In genomic region chr2:101961287-101962242, GRCh38 we compare ENCODE assay signal across 1 cellular context.
A peak's percentile ranks its signal among the peaks of the same experiment; 100 is the strongest.
TF ChIP-seq lines count a peak whose summit lies in the region.

No MANE protein-coding gene starts in this region.

TF ChIP-seq in HepG2, 621 proteins besides CTCF, POLR2A, EP300 and RAD21 (continued from another document and continues in another):
- TF ChIP-seq, protein P1, sequence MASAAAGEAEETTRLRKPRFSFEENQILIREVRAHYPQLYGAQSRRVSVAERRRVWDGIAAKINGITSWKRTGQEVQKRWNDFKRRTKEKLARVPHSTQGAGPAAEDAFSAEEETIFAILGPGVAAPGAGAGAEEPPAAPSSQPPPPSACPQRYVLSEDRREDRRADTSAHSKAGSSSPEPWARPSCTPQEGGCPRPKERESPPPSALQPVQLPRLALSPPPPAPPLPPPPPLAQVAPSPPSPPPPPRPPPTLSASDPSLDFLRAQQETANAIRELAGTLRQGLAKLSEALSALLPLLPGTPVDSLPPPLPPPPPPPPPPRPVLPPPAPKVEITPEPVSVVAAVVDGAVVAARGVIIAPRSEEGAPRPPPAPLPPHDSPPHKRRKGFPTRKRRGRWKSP (CRISPR knock-in tag; IDR thresholded peaks at IDR 0.05): peak; percentile 69; the same call in 1 of the 2 replicates
- TF ChIP-seq ZNF709 (CRISPR knock-in tag; IDR thresholded peaks at IDR 0.05): peak; percentile 71; the same call in 1 of the 2 replicates
- TF ChIP-seq CCAR2 (optimal IDR thresholded peaks at IDR 0.05; ENCODE audit: low read depth, low read length): no peak
- no peak for TF ChIP-seq ATM (IDR thresholded peaks at IDR 0.05; ENCODE audit: borderline replicate concordance)
- no peak for TF ChIP-seq ZFP82 (CRISPR knock-in tag; IDR thresholded peaks at IDR 0.05; ENCODE audit: borderline replicate concordance)
- TF ChIP-seq ZNF746 (CRISPR knock-in tag; IDR thresholded peaks at IDR 0.05): peak; percentile 50; the same call in 1 of the 2 replicates
- TF ChIP-seq, protein P2, sequence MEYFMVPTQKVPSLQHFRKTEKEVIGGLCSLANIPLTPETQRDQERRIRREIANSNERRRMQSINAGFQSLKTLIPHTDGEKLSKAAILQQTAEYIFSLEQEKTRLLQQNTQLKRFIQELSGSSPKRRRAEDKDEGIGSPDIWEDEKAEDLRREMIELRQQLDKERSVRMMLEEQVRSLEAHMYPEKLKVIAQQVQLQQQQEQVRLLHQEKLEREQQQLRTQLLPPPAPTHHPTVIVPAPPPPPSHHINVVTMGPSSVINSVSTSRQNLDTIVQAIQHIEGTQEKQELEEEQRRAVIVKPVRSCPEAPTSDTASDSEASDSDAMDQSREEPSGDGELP (IDR thresholded peaks at IDR 0.05; ENCODE audit: borderline replicate concordance, low read depth): peak; percentile 87
- TF ChIP-seq TRIM24 (CRISPR knock-in tag; IDR thresholded peaks at IDR 0.05): peak; percentile 78; the same call in 1 of the 2 replicates
- TF ChIP-seq ZSCAN21 (CRISPR knock-in tag; IDR thresholded peaks at IDR 0.05; ENCODE audit: borderline replicate concordance): peak; percentile 10; the same call in 1 of the 2 replicates
- TF ChIP-seq MNT (IDR thresholded peaks at IDR 0.05): peak; percentile 57
- TF ChIP-seq, protein P3, sequence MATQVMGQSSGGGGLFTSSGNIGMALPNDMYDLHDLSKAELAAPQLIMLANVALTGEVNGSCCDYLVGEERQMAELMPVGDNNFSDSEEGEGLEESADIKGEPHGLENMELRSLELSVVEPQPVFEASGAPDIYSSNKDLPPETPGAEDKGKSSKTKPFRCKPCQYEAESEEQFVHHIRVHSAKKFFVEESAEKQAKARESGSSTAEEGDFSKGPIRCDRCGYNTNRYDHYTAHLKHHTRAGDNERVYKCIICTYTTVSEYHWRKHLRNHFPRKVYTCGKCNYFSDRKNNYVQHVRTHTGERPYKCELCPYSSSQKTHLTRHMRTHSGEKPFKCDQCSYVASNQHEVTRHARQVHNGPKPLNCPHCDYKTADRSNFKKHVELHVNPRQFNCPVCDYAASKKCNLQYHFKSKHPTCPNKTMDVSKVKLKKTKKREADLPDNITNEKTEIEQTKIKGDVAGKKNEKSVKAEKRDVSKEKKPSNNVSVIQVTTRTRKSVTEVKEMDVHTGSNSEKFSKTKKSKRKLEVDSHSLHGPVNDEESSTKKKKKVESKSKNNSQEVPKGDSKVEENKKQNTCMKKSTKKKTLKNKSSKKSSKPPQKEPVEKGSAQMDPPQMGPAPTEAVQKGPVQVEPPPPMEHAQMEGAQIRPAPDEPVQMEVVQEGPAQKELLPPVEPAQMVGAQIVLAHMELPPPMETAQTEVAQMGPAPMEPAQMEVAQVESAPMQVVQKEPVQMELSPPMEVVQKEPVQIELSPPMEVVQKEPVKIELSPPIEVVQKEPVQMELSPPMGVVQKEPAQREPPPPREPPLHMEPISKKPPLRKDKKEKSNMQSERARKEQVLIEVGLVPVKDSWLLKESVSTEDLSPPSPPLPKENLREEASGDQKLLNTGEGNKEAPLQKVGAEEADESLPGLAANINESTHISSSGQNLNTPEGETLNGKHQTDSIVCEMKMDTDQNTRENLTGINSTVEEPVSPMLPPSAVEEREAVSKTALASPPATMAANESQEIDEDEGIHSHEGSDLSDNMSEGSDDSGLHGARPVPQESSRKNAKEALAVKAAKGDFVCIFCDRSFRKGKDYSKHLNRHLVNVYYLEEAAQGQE (IDR thresholded peaks at IDR 0.05; ENCODE audit: borderline replicate concordance in 1 of 2, low read depth in 1 of 2, low read length in 2 of 2): peak in 1 of 2 experiments; percentile 35; a peak in 1 of 4 replicates
- TF ChIP-seq, protein P4, sequence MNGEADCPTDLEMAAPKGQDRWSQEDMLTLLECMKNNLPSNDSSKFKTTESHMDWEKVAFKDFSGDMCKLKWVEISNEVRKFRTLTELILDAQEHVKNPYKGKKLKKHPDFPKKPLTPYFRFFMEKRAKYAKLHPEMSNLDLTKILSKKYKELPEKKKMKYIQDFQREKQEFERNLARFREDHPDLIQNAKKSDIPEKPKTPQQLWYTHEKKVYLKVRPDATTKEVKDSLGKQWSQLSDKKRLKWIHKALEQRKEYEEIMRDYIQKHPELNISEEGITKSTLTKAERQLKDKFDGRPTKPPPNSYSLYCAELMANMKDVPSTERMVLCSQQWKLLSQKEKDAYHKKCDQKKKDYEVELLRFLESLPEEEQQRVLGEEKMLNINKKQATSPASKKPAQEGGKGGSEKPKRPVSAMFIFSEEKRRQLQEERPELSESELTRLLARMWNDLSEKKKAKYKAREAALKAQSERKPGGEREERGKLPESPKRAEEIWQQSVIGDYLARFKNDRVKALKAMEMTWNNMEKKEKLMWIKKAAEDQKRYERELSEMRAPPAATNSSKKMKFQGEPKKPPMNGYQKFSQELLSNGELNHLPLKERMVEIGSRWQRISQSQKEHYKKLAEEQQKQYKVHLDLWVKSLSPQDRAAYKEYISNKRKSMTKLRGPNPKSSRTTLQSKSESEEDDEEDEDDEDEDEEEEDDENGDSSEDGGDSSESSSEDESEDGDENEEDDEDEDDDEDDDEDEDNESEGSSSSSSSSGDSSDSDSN (CRISPR knock-in tag; IDR thresholded peaks at IDR 0.05): no peak; the same call in 1 of the 2 replicates
- TF ChIP-seq DZIP1 (CRISPR knock-in tag; IDR thresholded peaks at IDR 0.05): peak; percentile 24; the same call in 1 of the 2 replicates
- TF ChIP-seq ETV6 (CRISPR knock-in tag; conservative IDR thresholded peaks at IDR 0.05): no peak
- TF ChIP-seq MAZ (IDR thresholded peaks at IDR 0.05; ENCODE audit: borderline replicate concordance, low read depth, low read length): peak; percentile 89
- no peak for TF ChIP-seq MAZ (CRISPR knock-in tag; IDR thresholded peaks at IDR 0.05; ENCODE audit: low read depth)
- peak; percentile 30; the same call in 1 of the 2 replicates for TF ChIP-seq ZNF550 (CRISPR knock-in tag; IDR thresholded peaks at IDR 0.05; ENCODE audit: borderline replicate concordance)
- TF ChIP-seq TARDBP (CRISPR knock-in tag; IDR thresholded peaks at IDR 0.05): peak; percentile 33; the same call in 1 of the 2 replicates
- TF ChIP-seq ZNF605 (CRISPR knock-in tag; IDR thresholded peaks at IDR 0.05): peak; percentile 39; the same call in 1 of the 2 replicates
- TF ChIP-seq GLI4 (CRISPR knock-in tag; IDR thresholded peaks at IDR 0.05; ENCODE audit: borderline replicate concordance): peak; percentile 94; the same call in 1 of the 2 replicates
- peak; percentile 38 for TF ChIP-seq RXRA (CRISPR knock-in tag; IDR thresholded peaks at IDR 0.05)
- no peak for TF ChIP-seq ZBTB2 (CRISPR knock-in tag; IDR thresholded peaks at IDR 0.05; ENCODE audit: low read depth)
- 0 out of 2 replicates have a peak, but pooled peaks have one; percentile 44 for TF ChIP-seq ARNT2 (CRISPR knock-in tag; IDR thresholded peaks at IDR 0.05; ENCODE audit: low read depth)
- no peak for TF ChIP-seq ZFP90 (CRISPR knock-in tag; IDR thresholded peaks at IDR 0.05; ENCODE audit: borderline replicate concordance)
- TF ChIP-seq ZNF256 (CRISPR knock-in tag; conservative IDR thresholded peaks at IDR 0.05): 0 out of 2 replicates have a peak, but pooled peaks have one; percentile 45
- peak; percentile 94 for TF ChIP-seq CHD4 (IDR thresholded peaks at IDR 0.05; ENCODE audit: borderline replicate concordance, low read length)
- TF ChIP-seq FOXP1 (IDR thresholded peaks at IDR 0.05): peak; percentile 99
- TF ChIP-seq FOXP1 (CRISPR knock-in tag; IDR thresholded peaks at IDR 0.05): peak; percentile 100
- 0 out of 2 replicates have a peak, but pooled peaks have one; percentile 9 for TF ChIP-seq ZNF703 (CRISPR knock-in tag; IDR thresholded peaks at IDR 0.05; ENCODE audit: borderline replicate concordance)
- peak; percentile 47; the same call in 1 of the 2 replicates for TF ChIP-seq DMAP1 (CRISPR knock-in tag; IDR thresholded peaks at IDR 0.05)
- TF ChIP-seq ZNF782 (CRISPR knock-in tag; IDR thresholded peaks at IDR 0.05; ENCODE audit: borderline replicate concordance): peak; percentile 75; the same call in 1 of the 2 replicates
- TF ChIP-seq LRRFIP1 (CRISPR knock-in tag; conservative IDR thresholded peaks at IDR 0.05): no peak; the same call in 1 of the 2 replicates
- TF ChIP-seq, protein P5, sequence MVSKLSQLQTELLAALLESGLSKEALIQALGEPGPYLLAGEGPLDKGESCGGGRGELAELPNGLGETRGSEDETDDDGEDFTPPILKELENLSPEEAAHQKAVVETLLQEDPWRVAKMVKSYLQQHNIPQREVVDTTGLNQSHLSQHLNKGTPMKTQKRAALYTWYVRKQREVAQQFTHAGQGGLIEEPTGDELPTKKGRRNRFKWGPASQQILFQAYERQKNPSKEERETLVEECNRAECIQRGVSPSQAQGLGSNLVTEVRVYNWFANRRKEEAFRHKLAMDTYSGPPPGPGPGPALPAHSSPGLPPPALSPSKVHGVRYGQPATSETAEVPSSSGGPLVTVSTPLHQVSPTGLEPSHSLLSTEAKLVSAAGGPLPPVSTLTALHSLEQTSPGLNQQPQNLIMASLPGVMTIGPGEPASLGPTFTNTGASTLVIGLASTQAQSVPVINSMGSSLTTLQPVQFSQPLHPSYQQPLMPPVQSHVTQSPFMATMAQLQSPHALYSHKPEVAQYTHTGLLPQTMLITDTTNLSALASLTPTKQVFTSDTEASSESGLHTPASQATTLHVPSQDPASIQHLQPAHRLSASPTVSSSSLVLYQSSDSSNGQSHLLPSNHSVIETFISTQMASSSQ (IDR thresholded peaks at IDR 0.05; ENCODE audit: low read depth): peak; percentile 11; the same call in 1 of the 2 replicates
- TF ChIP-seq, protein P5 (CRISPR knock-in tag; IDR thresholded peaks at IDR 0.05; ENCODE audit: borderline replicate concordance): peak; percentile 18; the same call in 1 of the 2 replicates
- TF ChIP-seq ZMYM3 (CRISPR knock-in tag; IDR thresholded peaks at IDR 0.05): peak; percentile 39; the same call in 1 of the 2 replicates
